1 cellular context compared by ENCODE assay signal in genomic region chr20:51541189-51542032, GRCh38.
TF ChIP-seq lines count a peak whose summit lies in the region.

No MANE protein-coding gene starts in this region.

TF ChIP-seq in HepG2, 621 proteins besides CTCF, POLR2A, EP300 and RAD21 (continued from another document and continues in another):
- TF ChIP-seq PRDM15 (CRISPR knock-in tag; IDR thresholded peaks at IDR 0.05) = no peak
- no peak for TF ChIP-seq NFATC3 (CRISPR knock-in tag; IDR thresholded peaks at IDR 0.05)
- TF ChIP-seq MAFK (conservative IDR thresholded peaks at IDR 0.05 in 1 of 2, IDR thresholded peaks at IDR 0.05 in 1 of 2; ENCODE audit: low read length in 2 of 2) = no peak
- TF ChIP-seq ZNF567 (CRISPR knock-in tag; IDR thresholded peaks at IDR 0.05; ENCODE audit: borderline replicate concordance) = no peak
- 0 out of 2 replicates have a peak, but pooled peaks have one; percentile 51 for TF ChIP-seq ZNF280B (CRISPR knock-in tag; IDR thresholded peaks at IDR 0.05; ENCODE audit: borderline replicate concordance)
- TF ChIP-seq ZNF572 (CRISPR knock-in tag; IDR thresholded peaks at IDR 0.05) = no peak
- no peak for TF ChIP-seq RORA (CRISPR knock-in tag; IDR thresholded peaks at IDR 0.05)
- TF ChIP-seq SOX5 (CRISPR knock-in tag; IDR thresholded peaks at IDR 0.05; ENCODE audit: borderline replicate concordance) = peak; percentile 76; the same call in 1 of the 2 replicates
- no peak for TF ChIP-seq ZHX2 (IDR thresholded peaks at IDR 0.05; ENCODE audit: low read depth)
- no peak for TF ChIP-seq ZHX2 (CRISPR knock-in tag; IDR thresholded peaks at IDR 0.05; ENCODE audit: borderline replicate concordance)
- peak; percentile 65; the same call in 1 of the 2 replicates for TF ChIP-seq THAP9 (CRISPR knock-in tag; IDR thresholded peaks at IDR 0.05; ENCODE audit: borderline replicate concordance)
- TF ChIP-seq ZNF230 (CRISPR knock-in tag; IDR thresholded peaks at IDR 0.05) = no peak; the same call in none of the 2 replicates
- peak; percentile 82 for TF ChIP-seq DMAP1 (CRISPR knock-in tag; IDR thresholded peaks at IDR 0.05)
- peak; percentile 88 for TF ChIP-seq YEATS4 (CRISPR knock-in tag; IDR thresholded peaks at IDR 0.05; ENCODE audit: borderline replicate concordance)
- no peak for TF ChIP-seq NFE2L2 (IDR thresholded peaks at IDR 0.05; ENCODE audit: low read length)
- no peak for TF ChIP-seq ZNF780A (CRISPR knock-in tag; IDR thresholded peaks at IDR 0.05)
- no peak; the same call in 1 of the 2 replicates for TF ChIP-seq KLF13 (CRISPR knock-in tag; IDR thresholded peaks at IDR 0.05)
- TF ChIP-seq ZBTB25 (CRISPR knock-in tag; IDR thresholded peaks at IDR 0.05) = no peak
- no peak for TF ChIP-seq GLMP (CRISPR knock-in tag; IDR thresholded peaks at IDR 0.05; ENCODE audit: borderline replicate concordance)
- TF ChIP-seq ZNF205 (CRISPR knock-in tag; IDR thresholded peaks at IDR 0.05) = peak; percentile 59; the same call in 1 of the 2 replicates
- peak; percentile 9; the same call in 1 of the 2 replicates for TF ChIP-seq ZBTB33 (CRISPR knock-in tag; IDR thresholded peaks at IDR 0.05)
- TF ChIP-seq MYPOP (CRISPR knock-in tag; IDR thresholded peaks at IDR 0.05) = peak; percentile 82; the same call in 1 of the 2 replicates
- TF ChIP-seq ZBTB34 (CRISPR knock-in tag; IDR thresholded peaks at IDR 0.05) = peak; percentile 90
- peak; percentile 44; the same call in 1 of the 2 replicates for TF ChIP-seq MIXL1 (CRISPR knock-in tag; IDR thresholded peaks at IDR 0.05)
- TF ChIP-seq MAFG (CRISPR knock-in tag; IDR thresholded peaks at IDR 0.05) = no peak
- peak; percentile 32; the same call in 1 of the 2 replicates for TF ChIP-seq CEBPG (CRISPR knock-in tag; IDR thresholded peaks at IDR 0.05)
- TF ChIP-seq ZNF275 (CRISPR knock-in tag; IDR thresholded peaks at IDR 0.05; ENCODE audit: borderline replicate concordance) = no peak; the same call in 1 of the 2 replicates
- peak; percentile 64; the same call in 1 of the 2 replicates for TF ChIP-seq FOXK1 (CRISPR knock-in tag; IDR thresholded peaks at IDR 0.05; ENCODE audit: borderline replicate concordance, low read depth)
- no peak; the same call in 1 of the 2 replicates for TF ChIP-seq PAX8 (CRISPR knock-in tag; IDR thresholded peaks at IDR 0.05; ENCODE audit: borderline replicate concordance)
- TF ChIP-seq SAP130 (CRISPR knock-in tag; IDR thresholded peaks at IDR 0.05; ENCODE audit: low read depth) = peak; percentile 98
- no peak for TF ChIP-seq NONO (IDR thresholded peaks at IDR 0.05)
- peak; percentile 50 for TF ChIP-seq NONO (CRISPR knock-in tag; conservative IDR thresholded peaks at IDR 0.05)
- TF ChIP-seq MED13 (CRISPR knock-in tag; IDR thresholded peaks at IDR 0.05) = no peak
- TF ChIP-seq ZBTB8A (CRISPR knock-in tag; IDR thresholded peaks at IDR 0.05; ENCODE audit: borderline replicate concordance, low read depth) = no peak
- TF ChIP-seq SRF (IDR thresholded peaks at IDR 0.05; ENCODE audit: low read depth, low read length) = no peak
